In the genomic region with DNA sequence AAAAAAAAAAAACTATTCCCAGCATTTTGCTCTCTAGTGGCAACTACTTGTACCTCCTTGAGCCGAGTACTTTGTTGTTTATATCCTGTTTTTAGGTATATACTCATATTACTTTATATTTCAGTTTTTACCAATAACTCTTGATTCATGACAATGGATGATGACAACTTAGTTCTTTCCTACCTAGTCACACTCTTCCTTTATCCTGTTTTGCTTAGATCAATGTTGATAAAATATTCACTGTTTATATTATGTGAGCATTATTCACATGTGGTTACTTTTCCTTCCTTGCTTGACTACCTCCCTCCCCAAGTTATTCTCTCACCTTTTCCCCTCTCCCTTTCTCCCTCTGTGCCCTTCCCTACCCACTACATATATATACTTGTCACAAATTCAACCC, we compare ENCODE assay signal across 20 cellular contexts.
"Had no signal": no experiment of that assay in that cellular context is flagged by ENCODE, and none has a peak within 500 bp of the region (broad histone marks: within the 10 kb centered on the region; RNA-seq: fewer than 3 reads in every experiment).

No MANE protein-coding gene starts in this region.

- H3K9me3 ChIP-seq: heart left ventricle, sigmoid colon, stomach had no signal

- FAIRE-seq: frontal cortex had no signal

- H3K36me3 ChIP-seq: cardiac muscle cell, sigmoid colon had no signal

- H3K27me3 ChIP-seq: cardiac muscle cell, dorsolateral prefrontal cortex, heart left ventricle, sigmoid colon, stomach had no signal

- H3K4me3 ChIP-seq: cardiac muscle cell, dorsolateral prefrontal cortex, heart left ventricle, sigmoid colon, stomach had no signal

- H3K36me3 Mint-ChIP-seq: natural killer cell; stimulated activated effector memory CD8-positive, alpha-beta T cell treated with anti-CD3 and anti-CD28 coated beads, Interleukin-12 subunit alpha, Interleukin-12 subunit beta, amount 100 ng/mL, for 72 hours had no signal

- H3K27me3 Mint-ChIP-seq: activated naive CD8-positive, alpha-beta T cell treated with anti-CD3 and anti-CD28 coated beads for 36 hours; type B pancreatic cell had no signal

- DNase-seq: activated CD4-positive, alpha-beta T cell treated with anti-CD3 and anti-CD28 coated beads for 1 hour; activated CD4-positive, alpha-beta T cell treated with anti-CD3 and anti-CD28 coated beads, Interleukin-2, amount 50 U/mL, for 4 hours; activated naive CD4-positive, alpha-beta T cell; activated naive CD8-positive, alpha-beta T cell treated with anti-CD3 and anti-CD28 coated beads for 36 hours; amniotic stem cell; dorsolateral prefrontal cortex; heart left ventricle; kidney glomerular epithelial cell; natural killer cell; sigmoid colon; stimulated activated CD4-positive, alpha-beta T cell treated with anti-CD3 and anti-CD28 coated beads, Interleukin-4, amount 100 ng/mL, for 24 hours; stomach; SW 1271; T-helper 2 cell had no signal

- H3K9me3 Mint-ChIP-seq: activated naive CD8-positive, alpha-beta T cell treated with anti-CD3 and anti-CD28 coated beads for 36 hours; natural killer cell; stimulated activated effector memory CD8-positive, alpha-beta T cell treated with anti-CD3 and anti-CD28 coated beads, Interleukin-12 subunit alpha, Interleukin-12 subunit beta, amount 100 ng/mL, for 72 hours; type B pancreatic cell had no signal

- H3K27ac ChIP-seq: dorsolateral prefrontal cortex, heart left ventricle, parathyroid adenoma, sigmoid colon, stomach, VCaP had no signal

- H3K4me3 Mint-ChIP-seq: activated naive CD8-positive, alpha-beta T cell treated with anti-CD3 and anti-CD28 coated beads for 36 hours; natural killer cell; stimulated activated effector memory CD8-positive, alpha-beta T cell treated with anti-CD3 and anti-CD28 coated beads, Interleukin-12 subunit alpha, Interleukin-12 subunit beta, amount 100 ng/mL, for 72 hours; type B pancreatic cell had no signal

- H3K9ac ChIP-seq: parathyroid adenoma had no signal

- H2AFZ ChIP-seq: parathyroid adenoma had no signal

- ATAC-seq: heart left ventricle; natural killer cell; stimulated activated effector memory CD8-positive, alpha-beta T cell treated with anti-CD3 and anti-CD28 coated beads, Interleukin-12 subunit alpha, Interleukin-12 subunit beta, amount 100 ng/mL, for 72 hours had no signal

- H3K27ac Mint-ChIP-seq: activated naive CD8-positive, alpha-beta T cell treated with anti-CD3 and anti-CD28 coated beads for 36 hours; natural killer cell; stimulated activated effector memory CD8-positive, alpha-beta T cell treated with anti-CD3 and anti-CD28 coated beads, Interleukin-12 subunit alpha, Interleukin-12 subunit beta, amount 100 ng/mL, for 72 hours had no signal
